ENCODE assay signal across 24 cellular contexts in genomic region chr10:95866448-95866842, GRCh38. TPM values are rescaled to one million over a fixed set of nuclear protein-coding genes. Genes with fewer than 3 reads are reported as not detected.
"Had no signal": no experiment of that assay in that cellular context is flagged by ENCODE, and none has a peak within 500 bp of the region (broad histone marks: within the 10 kb centered on the region; RNA-seq: fewer than 3 reads in every experiment).

No MANE protein-coding gene starts in this region.

- H3K4me1 ChIP-seq: adrenal gland, Peyer's patch, SJCRH30 had no signal

- H3K27ac ChIP-seq: adrenal gland, Peyer's patch, RWPE1, SJCRH30 had no signal

- DNase-seq: activated CD4-positive, alpha-beta T cell treated with anti-CD3 and anti-CD28 coated beads for 48 hours; activated CD4-positive, alpha-beta T cell treated with anti-CD3 and anti-CD28 coated beads, Interleukin-2, amount 50 U/mL, for 4 hours; activated CD8-positive, alpha-beta memory T cell treated with anti-CD3 and anti-CD28 coated beads, Interleukin-2, amount 10 ng/mL, durations not matched to agents 7 days and 5 days; activated naive CD4-positive, alpha-beta T cell treated with anti-CD3 and anti-CD28 coated beads, Interleukin-2, amount 50 U/mL, for 16 hours; activated naive CD8-positive, alpha-beta T cell treated with anti-CD3 and anti-CD28 coated beads, Interleukin-2, amount 10 ng/mL, durations not matched to agents 7 days and 5 days; activated T-cell treated with anti-CD3 and anti-CD28 coated beads, Interleukin-2, amount 50 U/mL, for 48 hours; adrenal gland; caudate nucleus; MM.1S; NCI-H1105; NCI-H1436; NCI-H1694 treated with DMSO at 0.1 percent for 48 hours; NCI-H2029 treated with DMSO at 0.1 percent for 48 hours; NCI-H345; NCI-H510A; NCI-H526 treated with DMSO at 0.1 percent for 48 hours; NK-92 treated with Interleukin-12 subunit alpha and Interleukin-12 subunit beta, amount 100 ng/mL, for 24 hours; Peyer's patch; Right ventricle myocardium superior; SJCRH30; SW 1271 had no signal

- H3K9me3 Mint-ChIP-seq: activated naive CD8-positive, alpha-beta T cell treated with anti-CD3 and anti-CD28 coated beads, Interleukin-2, amount 10 ng/mL, durations not matched to agents 7 days and 5 days had no signal

- ATAC-seq: activated CD4-positive, CD25-positive, alpha-beta regulatory T cell treated with anti-CD3 and anti-CD28 coated beads, Interleukin-2, amount 50 U/mL, for 24 hours; activated CD8-positive, alpha-beta memory T cell treated with anti-CD3 and anti-CD28 coated beads, Interleukin-2, amount 10 ng/mL, durations not matched to agents 7 days and 5 days; SK-N-SH treated with all-trans-retinoic acid at 6 μM for 48 hours had no signal

- H3K27me3 Mint-ChIP-seq: activated CD8-positive, alpha-beta memory T cell treated with anti-CD3 and anti-CD28 coated beads, Interleukin-2, amount 10 ng/mL, durations not matched to agents 7 days and 5 days; activated naive CD8-positive, alpha-beta T cell treated with anti-CD3 and anti-CD28 coated beads, Interleukin-2, amount 10 ng/mL, durations not matched to agents 7 days and 5 days had no signal

- H3K4me3 Mint-ChIP-seq: activated CD8-positive, alpha-beta memory T cell treated with anti-CD3 and anti-CD28 coated beads, Interleukin-2, amount 10 ng/mL, durations not matched to agents 7 days and 5 days; activated naive CD8-positive, alpha-beta T cell treated with anti-CD3 and anti-CD28 coated beads, Interleukin-2, amount 10 ng/mL, durations not matched to agents 7 days and 5 days had no signal

- H3K4me3 ChIP-seq: adrenal gland, Peyer's patch, SJCRH30 had no signal

- H3K27me3 ChIP-seq: adrenal gland, Peyer's patch, SJCRH30 had no signal

- H3K36me3 ChIP-seq: Peyer's patch, SJCRH30 had no signal

- H3K9me3 ChIP-seq: adrenal gland, Peyer's patch, SJCRH30 had no signal

RNA-seq across cellular contexts. Expression of gene CC2D2B, which starts 41.3 kb away (rescaled TPM):
- total RNA-seq: SJCRH30 had no signal
